Comparison of ENCODE assay signal across 1 cellular context in the genomic region with DNA sequence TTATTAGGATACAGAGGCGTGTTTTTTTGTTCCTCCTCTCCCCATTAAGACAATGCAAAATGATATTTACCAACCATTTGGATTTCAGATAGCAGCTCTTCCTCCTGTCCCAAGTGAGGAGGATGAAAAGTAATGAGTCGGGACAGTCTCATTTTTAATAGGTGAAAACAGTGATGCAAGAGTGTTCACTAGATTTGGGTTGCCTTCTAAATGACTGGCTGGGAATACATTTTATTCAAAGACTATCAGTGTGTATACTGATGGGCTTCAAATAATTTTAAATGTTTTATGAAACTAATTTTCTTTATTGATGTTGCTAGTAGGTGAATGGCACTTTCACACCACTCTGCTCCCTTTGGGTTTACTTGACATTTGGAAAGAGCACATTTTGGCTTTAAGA.
TF ChIP-seq lines count a peak whose summit lies in the region.

No MANE protein-coding gene starts in this region.

TF ChIP-seq in HEK293, 187 proteins besides CTCF, POLR2A, EP300 and RAD21 (continued from another document):
- TF ChIP-seq ZNF335 (tag by site-specific recombination; conservative IDR thresholded peaks at IDR 0.05) (peak; percentile 22; the same call in 1 of the 2 replicates), ZNF513 (tag by site-specific recombination; IDR thresholded peaks at IDR 0.05) (0 out of 2 replicates have a peak, but pooled peaks have one; percentile 39), ZNF311 (tag by site-specific recombination; IDR thresholded peaks at IDR 0.05; ENCODE audit: borderline replicate concordance) (no peak), ZNF157 (tag by site-specific recombination; IDR thresholded peaks at IDR 0.05) (no peak), ZNF114 (tag by site-specific recombination; IDR thresholded peaks at IDR 0.05) (no peak), KLF10 (tag by site-specific recombination; IDR thresholded peaks at IDR 0.05) (no peak), ZNF626 (tag by site-specific recombination; IDR thresholded peaks at IDR 0.05) (no peak)
- TF ChIP-seq, protein P1, sequence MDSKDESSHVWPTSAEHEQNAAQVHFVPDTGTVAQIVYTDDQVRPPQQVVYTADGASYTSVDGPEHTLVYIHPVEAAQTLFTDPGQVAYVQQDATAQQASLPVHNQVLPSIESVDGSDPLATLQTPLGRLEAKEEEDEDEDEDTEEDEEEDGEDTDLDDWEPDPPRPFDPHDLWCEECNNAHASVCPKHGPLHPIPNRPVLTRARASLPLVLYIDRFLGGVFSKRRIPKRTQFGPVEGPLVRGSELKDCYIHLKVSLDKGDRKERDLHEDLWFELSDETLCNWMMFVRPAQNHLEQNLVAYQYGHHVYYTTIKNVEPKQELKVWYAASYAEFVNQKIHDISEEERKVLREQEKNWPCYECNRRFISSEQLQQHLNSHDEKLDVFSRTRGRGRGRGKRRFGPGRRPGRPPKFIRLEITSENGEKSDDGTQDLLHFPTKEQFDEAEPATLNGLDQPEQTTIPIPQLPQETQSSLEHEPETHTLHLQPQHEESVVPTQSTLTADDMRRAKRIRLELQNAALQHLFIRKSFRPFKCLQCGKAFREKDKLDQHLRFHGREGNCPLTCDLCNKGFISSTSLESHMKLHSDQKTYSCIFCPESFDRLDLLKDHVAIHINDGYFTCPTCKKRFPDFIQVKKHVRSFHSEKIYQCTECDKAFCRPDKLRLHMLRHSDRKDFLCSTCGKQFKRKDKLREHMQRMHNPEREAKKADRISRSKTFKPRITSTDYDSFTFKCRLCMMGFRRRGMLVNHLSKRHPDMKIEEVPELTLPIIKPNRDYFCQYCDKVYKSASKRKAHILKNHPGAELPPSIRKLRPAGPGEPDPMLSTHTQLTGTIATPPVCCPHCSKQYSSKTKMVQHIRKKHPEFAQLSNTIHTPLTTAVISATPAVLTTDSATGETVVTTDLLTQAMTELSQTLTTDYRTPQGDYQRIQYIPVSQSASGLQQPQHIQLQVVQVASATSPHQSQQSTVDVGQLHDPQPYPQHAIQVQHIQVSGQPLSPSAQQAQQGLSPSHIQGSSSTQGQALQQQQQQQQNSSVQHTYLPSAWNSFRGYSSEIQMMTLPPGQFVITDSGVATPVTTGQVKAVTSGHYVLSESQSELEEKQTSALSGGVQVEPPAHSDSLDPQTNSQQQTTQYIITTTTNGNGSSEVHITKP (tag by site-specific recombination; IDR thresholded peaks at IDR 0.05): 0 out of 2 replicates have a peak, but pooled peaks have one; percentile 13
- TF ChIP-seq, protein P2, sequence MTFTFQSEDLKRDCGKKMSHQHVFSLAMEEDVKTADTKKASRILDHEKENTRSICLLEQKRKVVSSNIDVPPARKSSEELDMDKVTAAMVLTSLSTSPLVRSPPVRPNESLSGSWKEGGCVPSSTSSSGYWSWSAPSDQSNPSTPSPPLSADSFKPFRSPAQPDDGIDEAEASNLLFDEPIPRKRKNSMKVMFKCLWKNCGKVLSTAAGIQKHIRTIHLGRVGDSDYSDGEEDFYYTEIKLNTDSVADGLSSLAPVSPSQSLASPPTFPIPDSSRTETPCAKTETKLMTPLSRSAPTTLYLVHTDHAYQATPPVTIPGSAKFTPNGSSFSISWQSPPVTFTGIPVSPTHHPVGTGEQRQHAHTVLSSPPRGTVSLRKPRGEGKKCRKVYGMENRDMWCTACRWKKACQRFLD (tag by site-specific recombination; IDR thresholded peaks at IDR 0.05): no peak
- TF ChIP-seq, protein P3, sequence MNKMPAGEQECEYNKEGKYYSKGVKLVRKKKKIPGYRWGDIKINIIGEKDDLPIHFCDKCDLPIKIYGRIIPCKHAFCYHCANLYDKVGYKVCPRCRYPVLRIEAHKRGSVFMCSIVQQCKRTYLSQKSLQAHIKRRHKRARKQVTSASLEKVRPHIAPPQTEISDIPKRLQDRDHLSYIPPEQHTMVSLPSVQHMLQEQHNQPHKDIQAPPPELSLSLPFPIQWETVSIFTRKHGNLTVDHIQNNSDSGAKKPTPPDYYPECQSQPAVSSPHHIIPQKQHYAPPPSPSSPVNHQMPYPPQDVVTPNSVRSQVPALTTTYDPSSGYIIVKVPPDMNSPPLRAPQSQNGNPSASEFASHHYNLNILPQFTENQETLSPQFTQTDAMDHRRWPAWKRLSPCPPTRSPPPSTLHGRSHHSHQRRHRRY (tag by site-specific recombination; IDR thresholded peaks at IDR 0.05): no peak
- TF ChIP-seq, protein P4, sequence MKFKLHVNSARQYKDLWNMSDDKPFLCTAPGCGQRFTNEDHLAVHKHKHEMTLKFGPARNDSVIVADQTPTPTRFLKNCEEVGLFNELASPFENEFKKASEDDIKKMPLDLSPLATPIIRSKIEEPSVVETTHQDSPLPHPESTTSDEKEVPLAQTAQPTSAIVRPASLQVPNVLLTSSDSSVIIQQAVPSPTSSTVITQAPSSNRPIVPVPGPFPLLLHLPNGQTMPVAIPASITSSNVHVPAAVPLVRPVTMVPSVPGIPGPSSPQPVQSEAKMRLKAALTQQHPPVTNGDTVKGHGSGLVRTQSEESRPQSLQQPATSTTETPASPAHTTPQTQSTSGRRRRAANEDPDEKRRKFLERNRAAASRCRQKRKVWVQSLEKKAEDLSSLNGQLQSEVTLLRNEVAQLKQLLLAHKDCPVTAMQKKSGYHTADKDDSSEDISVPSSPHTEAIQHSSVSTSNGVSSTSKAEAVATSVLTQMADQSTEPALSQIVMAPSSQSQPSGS (tag by site-specific recombination; IDR thresholded peaks at IDR 0.05; ENCODE audit: low read depth): no peak
